In the genomic region with DNA sequence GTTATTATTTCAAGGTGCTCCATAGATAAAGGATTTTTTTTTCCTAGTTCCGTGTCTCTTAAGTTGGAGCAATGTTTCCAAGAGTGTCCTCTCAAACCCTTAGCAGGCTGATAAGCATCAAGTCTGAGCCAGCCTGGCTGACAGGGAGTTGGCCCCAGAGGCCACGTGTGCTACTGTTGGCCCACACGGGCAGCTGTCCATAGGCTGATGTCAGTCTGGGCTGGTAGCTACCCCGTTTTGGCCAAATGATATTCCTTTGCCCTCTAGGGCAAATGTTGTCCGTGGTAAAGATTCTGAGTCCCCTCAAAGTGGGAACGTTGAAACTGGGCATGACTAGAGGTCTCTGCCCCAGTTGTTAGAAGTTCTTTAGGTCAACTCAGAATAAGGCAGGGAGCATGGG, we compare ENCODE assay signal across 29 cellular contexts.
"Had no signal": no experiment of that assay in that cellular context is flagged by ENCODE, and none has a peak within 500 bp of the region (broad histone marks: within the 10 kb centered on the region; RNA-seq: fewer than 3 reads in every experiment).

No MANE protein-coding gene starts in this region.

- H3K27me3 ChIP-seq: ascending aorta, ovary, sigmoid colon had no signal

- H3K9me3 Mint-ChIP-seq: activated CD4-positive, alpha-beta memory T cell treated with anti-CD3 and anti-CD28 coated beads, Interleukin-2, amount 10 ng/mL, durations not matched to agents 7 days and 5 days; activated CD4-positive, alpha-beta T cell treated with anti-CD3 and anti-CD28 coated beads, Interleukin-2, amount 10 ng/mL, durations not matched to agents 24 days and 14 days; activated naive CD4-positive, alpha-beta T cell treated with anti-CD3 and anti-CD28 coated beads for 36 hours; activated naive CD8-positive, alpha-beta T cell treated with anti-CD3 and anti-CD28 coated beads for 36 hours; activated T-cell treated with anti-CD3 and anti-CD28 coated beads, Interleukin-2, amount 50 U/mL, for 72 hours; brain; effector memory CD8-positive, alpha-beta T cell; naive thymus-derived CD4-positive, alpha-beta T cell; stimulated activated memory B cell treated with anti-CD40 and anti-IgM and Interleukin-4, amounts not matched to agents 10 μg/mL and 1 μg/mL and 100 μg/mL, for 72 hours; stimulated activated naive CD8-positive, alpha-beta T cell treated with anti-CD3 and anti-CD28 coated beads, Interleukin-15, amount 100 ng/mL, for 72 hours; T-helper 1 cell treated with Interleukin-12 subunit alpha and Interleukin-12 subunit beta and Interleukin-4 antibody, amounts not matched to agents 30 μg/mL and 1 μg/mL, for 36 hours had no signal

- H3K9me3 ChIP-seq: ascending aorta, ovary, prostate gland, sigmoid colon had no signal

- H3K27me3 Mint-ChIP-seq: activated CD4-positive, alpha-beta memory T cell treated with anti-CD3 and anti-CD28 coated beads, Interleukin-2, amount 10 ng/mL, durations not matched to agents 7 days and 5 days; activated CD4-positive, alpha-beta T cell treated with anti-CD3 and anti-CD28 coated beads, Interleukin-2, amount 10 ng/mL, durations not matched to agents 24 days and 14 days; activated naive CD8-positive, alpha-beta T cell treated with anti-CD3 and anti-CD28 coated beads for 36 hours; brain; effector memory CD8-positive, alpha-beta T cell; naive thymus-derived CD4-positive, alpha-beta T cell; stimulated activated memory B cell treated with anti-CD40 and anti-IgM and Interleukin-4, amounts not matched to agents 10 μg/mL and 1 μg/mL and 100 μg/mL, for 72 hours; stimulated activated naive CD8-positive, alpha-beta T cell treated with anti-CD3 and anti-CD28 coated beads, Interleukin-15, amount 100 ng/mL, for 72 hours had no signal

- H3K4me3 ChIP-seq: ascending aorta, coronary artery, ovary, prostate gland, sigmoid colon, SK-N-MC, smooth muscle cell had no signal

- H3K36me3 ChIP-seq: ovary had no signal

- H3K27ac Mint-ChIP-seq: activated CD4-positive, alpha-beta memory T cell treated with anti-CD3 and anti-CD28 coated beads, Interleukin-2, amount 10 ng/mL, durations not matched to agents 7 days and 5 days; activated CD4-positive, alpha-beta T cell treated with anti-CD3 and anti-CD28 coated beads, Interleukin-2, amount 10 ng/mL, durations not matched to agents 24 days and 14 days; activated naive CD4-positive, alpha-beta T cell treated with anti-CD3 and anti-CD28 coated beads for 36 hours; activated naive CD8-positive, alpha-beta T cell treated with anti-CD3 and anti-CD28 coated beads for 36 hours; activated T-cell treated with anti-CD3 and anti-CD28 coated beads, Interleukin-2, amount 50 U/mL, for 72 hours; brain; effector memory CD8-positive, alpha-beta T cell; stimulated activated memory B cell treated with anti-CD40 and anti-IgM and Interleukin-4, amounts not matched to agents 10 μg/mL and 1 μg/mL and 100 μg/mL, for 72 hours; T-helper 1 cell treated with Interleukin-12 subunit alpha and Interleukin-12 subunit beta and Interleukin-4 antibody, amounts not matched to agents 30 μg/mL and 1 μg/mL, for 36 hours had no signal

- H3K27ac ChIP-seq: ascending aorta, coronary artery, ovary, sigmoid colon, SK-N-MC, WERI-Rb-1 had no signal

- H3K4me3 Mint-ChIP-seq: activated CD4-positive, alpha-beta memory T cell treated with anti-CD3 and anti-CD28 coated beads, Interleukin-2, amount 10 ng/mL, durations not matched to agents 7 days and 5 days; activated CD4-positive, alpha-beta T cell treated with anti-CD3 and anti-CD28 coated beads, Interleukin-2, amount 10 ng/mL, durations not matched to agents 24 days and 14 days; activated naive CD4-positive, alpha-beta T cell treated with anti-CD3 and anti-CD28 coated beads for 36 hours; activated naive CD8-positive, alpha-beta T cell treated with anti-CD3 and anti-CD28 coated beads for 36 hours; activated T-cell treated with anti-CD3 and anti-CD28 coated beads, Interleukin-2, amount 50 U/mL, for 72 hours; brain; effector memory CD8-positive, alpha-beta T cell; naive thymus-derived CD4-positive, alpha-beta T cell; stimulated activated memory B cell treated with anti-CD40 and anti-IgM and Interleukin-4, amounts not matched to agents 10 μg/mL and 1 μg/mL and 100 μg/mL, for 72 hours; stimulated activated naive CD8-positive, alpha-beta T cell treated with anti-CD3 and anti-CD28 coated beads, Interleukin-15, amount 100 ng/mL, for 72 hours; T-helper 1 cell treated with Interleukin-12 subunit alpha and Interleukin-12 subunit beta and Interleukin-4 antibody, amounts not matched to agents 30 μg/mL and 1 μg/mL, for 36 hours had no signal

- DNase-seq: activated CD4-positive, alpha-beta memory T cell treated with anti-CD3 and anti-CD28 coated beads, Interleukin-2, amount 10 ng/mL, durations not matched to agents 7 days and 5 days; activated CD4-positive, alpha-beta T cell treated with anti-CD3 and anti-CD28 coated beads, Interleukin-2, amount 10 ng/mL, durations not matched to agents 24 days and 14 days; activated CD4-positive, CD25-positive, alpha-beta regulatory T cell treated with anti-CD3 and anti-CD28 coated beads, Interleukin-2, amount 50 U/mL, for 72 hours; activated effector memory CD4-positive, alpha-beta T cell treated with Interleukin-2 at 50 U/mL for 16 hours; activated naive CD4-positive, alpha-beta T cell treated with anti-CD3 and anti-CD28 coated beads for 36 hours; activated naive CD8-positive, alpha-beta T cell treated with anti-CD3 and anti-CD28 coated beads for 36 hours; activated T-cell treated with anti-CD3 and anti-CD28 coated beads, Interleukin-2, amount 50 U/mL, for 72 hours; effector memory CD8-positive, alpha-beta T cell; mesendoderm; naive thymus-derived CD4-positive, alpha-beta T cell; ovary; retina; sigmoid colon; stimulated activated CD4-positive, alpha-beta T cell treated with anti-CD3 and anti-CD28 coated beads, Interleukin-1b, Interleukin-23, amount 100 ng/mL, for 48 hours; stimulated activated CD4-positive, alpha-beta T cell treated with anti-CD3 and anti-CD28 coated beads, Interleukin-4, amount 100 ng/mL, for 4 hours; stimulated activated CD8-positive, alpha-beta memory T cell treated with anti-CD3 and anti-CD28 coated beads, Interleukin-4, amount 100 ng/mL, for 48 hours; stimulated activated naive CD8-positive, alpha-beta T cell treated with anti-CD3 and anti-CD28 coated beads, Interleukin-15, amount 100 ng/mL, for 72 hours; substantia nigra; SW 1271; T-helper 9 cell; WERI-Rb-1 had no signal

- H3K4me1 Mint-ChIP-seq: activated CD4-positive, alpha-beta memory T cell treated with anti-CD3 and anti-CD28 coated beads, Interleukin-2, amount 10 ng/mL, durations not matched to agents 7 days and 5 days had no signal

- ATAC-seq: activated T-cell treated with anti-CD3 and anti-CD28 coated beads, Interleukin-2, amount 50 U/mL, for 72 hours; effector memory CD8-positive, alpha-beta T cell; naive thymus-derived CD4-positive, alpha-beta T cell; stimulated activated memory B cell treated with anti-CD40 and anti-IgM and Interleukin-4, amounts not matched to agents 10 μg/mL and 1 μg/mL and 100 μg/mL, for 72 hours; stimulated activated naive CD8-positive, alpha-beta T cell treated with anti-CD3 and anti-CD28 coated beads, Interleukin-15, amount 100 ng/mL, for 72 hours had no signal
